Comparison of ENCODE assay signal across 8 cellular contexts in the genomic region with DNA sequence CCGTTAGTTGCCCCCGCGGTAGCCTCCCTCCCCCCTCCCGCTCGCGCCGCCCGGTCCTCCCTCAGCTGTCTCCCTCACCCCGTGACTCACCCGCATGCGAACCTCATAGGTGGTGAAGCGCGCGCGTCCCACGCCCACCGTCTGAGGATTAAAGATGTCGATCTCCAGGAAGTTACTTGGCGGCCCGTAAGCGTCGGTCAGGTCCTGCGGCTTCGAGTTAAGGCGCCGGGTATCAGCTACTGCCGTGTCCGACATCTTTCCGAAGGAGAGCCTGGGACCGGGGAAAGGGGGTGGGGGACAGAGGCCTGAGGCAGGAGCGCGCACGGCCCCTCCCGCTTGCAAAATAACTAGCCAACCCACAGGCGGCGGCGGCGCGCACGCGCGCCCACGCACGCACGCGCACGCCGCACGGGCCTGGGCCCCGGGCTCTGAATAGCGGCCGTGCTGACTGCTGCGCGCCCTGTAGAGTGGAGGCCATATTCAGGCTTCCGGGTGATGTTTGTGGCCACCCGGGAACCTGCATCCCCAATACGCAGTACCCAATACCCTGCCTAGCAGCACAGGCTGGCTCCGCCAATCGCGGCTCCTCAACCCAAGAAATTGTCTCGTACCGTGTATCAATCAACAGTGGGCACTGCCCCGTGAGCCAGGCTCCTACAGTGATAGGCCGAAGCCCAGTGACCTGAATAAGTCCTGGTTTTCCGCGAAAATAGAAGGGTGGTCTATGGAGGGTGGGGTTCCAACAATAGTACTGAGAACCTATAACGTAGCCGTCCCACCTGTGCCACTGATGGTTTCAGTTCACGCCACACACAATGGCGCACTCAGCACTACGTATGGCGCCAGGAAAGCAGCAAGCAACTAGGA. TPM values are rescaled to one million over a fixed set of nuclear protein-coding genes. Genes with fewer than 3 reads are reported as not detected.
DNase-seq lines count a peak whose midpoint lies in the region; ATAC-seq and TF ChIP-seq lines count a peak whose summit lies in the region.

Gene SNX12, minus strand, starts transcription at position 283 of the 867 bp plus-strand sequence. Its CDS starts 28 bp downstream, at position 255.

- no peaks in the 10 kb centered on the region for H3K9me3 ChIP-seq in hepatocyte (ENCODE audit: low read depth)

- H3K27me3 ChIP-seq in hepatocyte, result no peaks in the 10 kb centered on the region

- ATAC-seq in GM18519 (IDR thresholded peaks at IDR 0.05; ENCODE audit: low FRiP score, unreplicated experiment) (peak; percentile 89), HG03045 (IDR thresholded peaks at IDR 0.05; ENCODE audit: unreplicated experiment) (peak; percentile 95)

- peak within 1 kb of the TSS; percentile 75 for H3K4me2 ChIP-seq in hepatocyte

- no peaks in the 10 kb centered on the region for H4K20me1 ChIP-seq in hepatocyte (ENCODE audit: insufficient read depth, poor library complexity, severe bottlenecking)

- H2AFZ ChIP-seq in hepatocyte, result peak within 1 kb of the TSS; percentile 69

- peaks cover 37% of the 10 kb centered on the region for H3K79me2 ChIP-seq in hepatocyte

- no peak for TF ChIP-seq CTCF in 22Rv1 (IDR thresholded peaks at IDR 0.05)
- TF ChIP-seq CTCF in hepatocyte (IDR thresholded peaks at IDR 0.05; ENCODE audit: poor library complexity), result no peak

- peak within 1 kb of the TSS; percentile 64 for H3K4me3 ChIP-seq in hepatocyte

- 22% methylated on average over 41 of the region's 72 CpGs for WGBS in hepatocyte (ENCODE audit: low lambda C conversion rate, missing lambda C conversion rate)

- H3K4me1 ChIP-seq in hepatocyte (ENCODE audit: insufficient read depth), result peaks cover 5% of the 10 kb centered on the region

- peak; percentile 81 for DNase-seq in NCI-H2081 treated with DMSO at 0.1 percent for 48 hours (lab: John Stamatoyannopoulos, UW)
- DNase-seq in T1000 (lab: John Stamatoyannopoulos, UW), result peak; percentile 89
- peak; percentile 97 for DNase-seq in astrocyte of the hippocampus (ENCODE audit: low read depth, low spot score)
- DNase-seq in hepatocyte (ENCODE audit: low spot score), result peak; percentile 92
- DNase-seq in retina, result peak; percentile 98

- peak within 1 kb of the TSS; percentile 67 for H3K27ac ChIP-seq in 22Rv1
- H3K27ac ChIP-seq in hepatocyte, result peak within 1 kb of the TSS; percentile 95

- H3K36me3 ChIP-seq in hepatocyte (replicated peaks; ENCODE audit: insufficient read depth, low read depth), result no peaks in the 10 kb centered on the region

- no peaks in the 10 kb centered on the region for H3K9me2 ChIP-seq in hepatocyte (replicated peaks; ENCODE audit: insufficient read depth)

RNA-seq across cellular contexts. Expression of gene SNX12, which starts in this region (rescaled TPM):
- 61.0 and 68.8 TPM in 2 replicates for total RNA-seq in hepatocyte
- polyA plus RNA-seq in hepatocyte, result 7.5 and 8.3 TPM in 2 replicates

Comparison
In these comparisons a context has a peak if more than half of its experiments do, and no peak if none do; other contexts are left out.
1. Peak in every context shown above with its lines: DNase-seq, ATAC-seq, H3K4me3 ChIP-seq and H3K27ac ChIP-seq.